Comparison of ENCODE assay signal across 16 cellular contexts in genomic region chr5:30539004-30539634, GRCh38.
DNase-seq lines count a peak whose midpoint lies in the region; ATAC-seq and TF ChIP-seq lines count a peak whose summit lies in the region.
"Had no signal": no experiment of that assay in that cellular context is flagged by ENCODE, and none has a peak within 500 bp of the region (broad histone marks: within the 10 kb centered on the region; RNA-seq: fewer than 3 reads in every experiment).

No MANE protein-coding gene starts in this region.

- intact Hi-C loops in Calu3 (cut with micrococcal nuclease; ENCODE audit: unreplicated experiment): no loop called here
- intact Hi-C loops in heart right ventricle (cut with DNase I): no loop called here

- no peaks in the 10 kb centered on the region for H3K79me2 ChIP-seq in mesendoderm (ENCODE audit: control insufficient read depth, insufficient read depth, low read length)

- no peak overlapping the region for H3K4me3 Mint-ChIP-seq in Calu3 (ENCODE audit: low read depth, unreplicated experiment)
- H3K4me3 Mint-ChIP-seq: activated naive CD8-positive, alpha-beta T cell treated with anti-CD3 and anti-CD28 coated beads for 36 hours had no signal

- no peak overlapping the region for H3K23ac ChIP-seq in mesendoderm (ENCODE audit: low read length)

- DNase-seq in Calu3 (peak; percentile 9), astrocyte of the cerebellum (ENCODE audit: low read depth) (peak; percentile 66), heart right ventricle (peak; percentile 69 to 70), mesendoderm (peak; percentile 42), foreskin melanocyte (no peak), SIG-M5 treated with dmso at 0.1 percent for 504 hours (lab: John Stamatoyannopoulos, UW; ENCODE audit: unreplicated experiment) (no peak)
- DNase-seq: activated CD8-positive, alpha-beta memory T cell treated with anti-CD3 and anti-CD28 coated beads, Interleukin-2, amount 50 U/mL, for 4 hours; activated naive CD8-positive, alpha-beta T cell treated with anti-CD3 and anti-CD28 coated beads for 36 hours; dermis blood vessel endothelial cell; KBM-7; NCI-H187; NCI-H82; ovary; WERI-Rb-1 had no signal

- no TSS peak for BruUV-seq in Calu3 (replicated peaks; lab: Mats Ljungman, UMichigan)

- no peak overlapping the region for H2BK120ac ChIP-seq in mesendoderm (ENCODE audit: low read depth, low read length)

- H3K27me3 ChIP-seq in heart right ventricle (no peaks in the 10 kb centered on the region), mesendoderm (ENCODE audit: insufficient read depth, low read length, poor library complexity) (no peaks in the 10 kb centered on the region)
- H3K27me3 ChIP-seq: ovary had no signal

- no peak overlapping the region for H2AK5ac ChIP-seq in mesendoderm (ENCODE audit: low read length)

- peak; percentile 82 to 100 (median 94) for ATAC-seq in heart right ventricle
- no peak for ATAC-seq in HG03196 (IDR thresholded peaks at IDR 0.05; ENCODE audit: unreplicated experiment)
- no peak for ATAC-seq in HG03039 (IDR thresholded peaks at IDR 0.05; ENCODE audit: unreplicated experiment)

- H3K9me3 ChIP-seq in heart right ventricle: peaks cover 0 to 41% (median 0%) of the 10 kb centered on the region in 11 donors

- no peak overlapping the region for H3K4ac ChIP-seq in mesendoderm (ENCODE audit: low read depth, low read length)

- no peak overlapping the region for H3K9ac ChIP-seq in mesendoderm (ENCODE audit: low read length)

- no peak overlapping the region for H4K5ac ChIP-seq in mesendoderm (ENCODE audit: low read length)

- no peak overlapping the region for H3K18ac ChIP-seq in mesendoderm (ENCODE audit: low read length)

- no peaks in the 10 kb centered on the region for H3K27me3 Mint-ChIP-seq in Calu3 (ENCODE audit: unreplicated experiment)
- H3K27me3 Mint-ChIP-seq: activated naive CD8-positive, alpha-beta T cell treated with anti-CD3 and anti-CD28 coated beads for 36 hours had no signal

- H4K8ac ChIP-seq in mesendoderm (ENCODE audit: low read depth, low read length): no peak overlapping the region

- H3K4me1 ChIP-seq in heart right ventricle: no peaks in the 10 kb centered on the region
- no peaks in the 10 kb centered on the region for H3K4me1 ChIP-seq in mesendoderm (ENCODE audit: control insufficient read depth, low read depth, low read length)

- H3K36me3 Mint-ChIP-seq in Calu3 (ENCODE audit: insufficient read depth, unreplicated experiment): no peaks in the 10 kb centered on the region
- H3K36me3 Mint-ChIP-seq: activated naive CD8-positive, alpha-beta T cell treated with anti-CD3 and anti-CD28 coated beads for 36 hours had no signal

- no peak overlapping the region for H2BK5ac ChIP-seq in mesendoderm (ENCODE audit: low read length)

- CTCF ChIA-PET in Calu3 (lab: Charles Lee): interaction anchor here (0.5 kb wide), 1 partner anchor 1060 kb away, joined by 3 read pairs; no protein-coding TSS in a partner anchor

- no peak overlapping the region for H3K27ac ChIP-seq in heart right ventricle
- H3K27ac ChIP-seq in mesendoderm (ENCODE audit: low read depth, low read length): no peak overlapping the region
- H3K27ac ChIP-seq: ovary, WERI-Rb-1 had no signal

- H3K4me1 Mint-ChIP-seq in Calu3 (ENCODE audit: low read depth, unreplicated experiment): no peaks in the 10 kb centered on the region
- H3K4me1 Mint-ChIP-seq: activated naive CD8-positive, alpha-beta T cell treated with anti-CD3 and anti-CD28 coated beads for 36 hours had no signal

- H3K56ac ChIP-seq in mesendoderm (ENCODE audit: low read length): no peak overlapping the region

- H3K4me3 ChIP-seq in astrocyte of the cerebellum (ENCODE audit: low read depth, low read length) (no peak overlapping the region), heart right ventricle (no peak overlapping the region), mesendoderm (ENCODE audit: low read length) (no peak overlapping the region)
- H3K4me3 ChIP-seq: ovary had no signal

- H2BK15ac ChIP-seq in mesendoderm (replicated peaks; ENCODE audit: low read depth): no peak overlapping the region

- H3K4me2 ChIP-seq in mesendoderm (ENCODE audit: low read length): no peak overlapping the region

- H3K36me3 ChIP-seq in heart right ventricle (no peaks in the 10 kb centered on the region), mesendoderm (ENCODE audit: control insufficient read depth, insufficient read depth, low read length) (no peaks in the 10 kb centered on the region)
- H3K36me3 ChIP-seq: ovary, WERI-Rb-1 had no signal

- in situ Hi-C loops in astrocyte of the cerebellum (cut with HindIII; ENCODE audit: low sequenced_read_pairs): no loop called here

- peaks cover 11% of the 10 kb centered on the region for H3K9me3 Mint-ChIP-seq in Calu3 (ENCODE audit: low read depth, unreplicated experiment)

- H3K79me1 ChIP-seq in mesendoderm (ENCODE audit: low read length): no peaks in the 10 kb centered on the region

- no peak for TF ChIP-seq CTCF in Calu3 (IDR thresholded peaks at IDR 0.05; ENCODE audit: unreplicated experiment)
- TF ChIP-seq CTCF in astrocyte of the cerebellum (IDR thresholded peaks at IDR 0.05; ENCODE audit: low read depth, low read length, missing control alignments): no peak
- no peak for TF ChIP-seq CTCF in heart right ventricle (IDR thresholded peaks at IDR 0.05)

- 25 to 37% methylated on average over 4 of the region's 4 CpGs for WGBS in heart right ventricle, 2 donors
- no CpG with 5 or more reads among the region's 4 CpGs for WGBS in mesendoderm (ENCODE audit: extremely low coverage, insufficient coverage, low lambda C conversion rate)

- no peak overlapping the region for H3K27ac Mint-ChIP-seq in Calu3 (ENCODE audit: unreplicated experiment)
- H3K27ac Mint-ChIP-seq: activated naive CD8-positive, alpha-beta T cell treated with anti-CD3 and anti-CD28 coated beads for 36 hours had no signal

Comparison
In these comparisons a context has a peak if more than half of its experiments do, and no peak if none do; other contexts are left out.
1. DNase-seq: peak in Calu3 (single experiment), astrocyte of the cerebellum (single experiment), heart right ventricle (2 of 2) and mesendoderm (single experiment); none in foreskin melanocyte (single experiment) and SIG-M5 treated with dmso at 0.1 percent for 504 hours (single experiment).
2. ATAC-seq: peak in heart right ventricle (8 of 8); none in HG03196 (single experiment) and HG03039 (single experiment).